Comparison of ENCODE assay signal across 21 cellular contexts in genomic region chr2:99618579-99619097, GRCh38.
"Had no signal": no experiment of that assay in that cellular context is flagged by ENCODE, and none has a peak within 500 bp of the region (broad histone marks: within the 10 kb centered on the region; RNA-seq: fewer than 3 reads in every experiment).

No MANE protein-coding gene starts in this region.

- H3K4me1 ChIP-seq: foreskin keratinocyte, lower lobe of right lung, parathyroid adenoma, prostate gland, testis, upper lobe of right lung had no signal

- H3K4me3 Mint-ChIP-seq: endodermal cell; immature natural killer cell; memory B cell; mesothelial cell of epicardium; natural killer cell treated with Interleukin-12 subunit alpha and Interleukin-12 subunit beta and Interleukin-15 and Interleukin-18, amount 100 ng/mL, for 72 hours had no signal

- H3K27me3 ChIP-seq: foreskin keratinocyte, sigmoid colon, testis, tibial nerve, upper lobe of right lung, vagina had no signal

- H3K9me3 Mint-ChIP-seq: endodermal cell; immature natural killer cell; memory B cell; mesothelial cell of epicardium; natural killer cell treated with Interleukin-12 subunit alpha and Interleukin-12 subunit beta and Interleukin-15 and Interleukin-18, amount 100 ng/mL, for 72 hours had no signal

- H3K79me2 ChIP-seq: parathyroid adenoma had no signal

- H2AFZ ChIP-seq: parathyroid adenoma had no signal

- H3K36me3 ChIP-seq: left ventricle myocardium inferior, lower lobe of right lung, prostate gland, sigmoid colon, tibial nerve, upper lobe of right lung, vagina had no signal

- H3K27ac Mint-ChIP-seq: endodermal cell; immature natural killer cell; memory B cell; mesothelial cell of epicardium; natural killer cell treated with Interleukin-12 subunit alpha and Interleukin-12 subunit beta and Interleukin-15 and Interleukin-18, amount 100 ng/mL, for 72 hours had no signal

- H3K9me3 ChIP-seq: left ventricle myocardium inferior, lower lobe of right lung, prostate gland, sigmoid colon, testis, tibial nerve, upper lobe of right lung, vagina had no signal

- DNase-seq: effector CD4-positive, alpha-beta T cell; endodermal cell; erythroblast; foreskin keratinocyte; immature natural killer cell; left cardiac atrium; left ventricle myocardium inferior; lower lobe of right lung; sigmoid colon; stimulated activated naive CD4-positive, alpha-beta T cell treated with Interleukin-2 at 50 U/mL for 16 hours; testis; upper lobe of right lung had no signal

- H3K36me3 Mint-ChIP-seq: immature natural killer cell; mesothelial cell of epicardium; natural killer cell treated with Interleukin-12 subunit alpha and Interleukin-12 subunit beta and Interleukin-15 and Interleukin-18, amount 100 ng/mL, for 72 hours had no signal

- ATAC-seq: foreskin keratinocyte; lower lobe of right lung; natural killer cell treated with Interleukin-12 subunit alpha and Interleukin-12 subunit beta and Interleukin-15 and Interleukin-18, amount 100 ng/mL, for 72 hours; upper lobe of right lung had no signal

- H3K27ac ChIP-seq: coronary artery, foreskin keratinocyte, left ventricle myocardium inferior, lower lobe of right lung, parathyroid adenoma, prostate gland, sigmoid colon, skin epidermis, testis, tibial nerve, upper lobe of right lung, vagina had no signal

- H3K27me3 Mint-ChIP-seq: memory B cell had no signal

- H3K4me3 ChIP-seq: coronary artery, left ventricle myocardium inferior, lower lobe of right lung, prostate gland, sigmoid colon, skin epidermis, testis, tibial nerve, upper lobe of right lung, vagina had no signal
